In the genomic region with DNA sequence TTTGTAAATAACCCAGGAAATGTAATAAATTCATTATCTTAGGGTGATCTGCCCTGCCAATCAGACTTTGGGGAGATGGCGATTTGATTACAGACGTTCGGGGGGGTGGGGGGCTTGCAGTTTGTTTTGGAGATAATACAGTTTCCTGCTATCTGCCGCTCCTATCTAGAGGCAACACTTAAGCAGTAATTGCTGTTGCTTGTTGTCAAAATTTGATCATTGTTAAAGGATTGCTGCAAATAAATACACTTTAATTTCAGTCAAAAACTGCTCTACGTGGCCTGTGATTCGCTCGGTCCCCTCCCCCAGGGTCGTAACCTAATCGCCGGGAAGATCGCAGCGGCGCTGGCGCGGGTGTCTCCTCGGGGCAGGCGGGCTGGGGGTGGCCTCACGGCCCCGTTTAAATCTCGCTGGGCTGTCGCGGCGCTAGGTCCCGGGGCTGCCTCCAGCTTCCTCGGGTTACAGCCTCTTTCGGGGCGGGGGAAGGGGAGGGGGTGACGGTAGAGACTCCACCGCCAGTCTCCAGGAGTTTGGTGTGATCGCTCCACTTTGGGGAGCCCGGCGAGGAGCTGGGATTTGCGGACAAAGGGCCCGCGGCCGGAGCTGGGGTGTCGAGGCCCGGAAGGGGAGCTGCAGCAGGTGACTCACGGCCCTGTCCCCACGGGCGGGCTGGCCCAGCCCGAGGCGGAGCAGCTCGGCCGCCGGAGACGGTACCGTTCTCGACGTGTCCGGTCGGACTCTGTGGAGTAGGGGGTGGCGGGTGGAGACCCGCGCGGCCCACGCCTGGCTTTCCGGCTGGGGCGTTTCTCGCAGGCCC, we compare ENCODE assay signal across 8 cellular contexts. TPM values are rescaled to one million over a fixed set of nuclear protein-coding genes. Genes with fewer than 3 reads are reported as not detected.
DNase-seq lines count a peak whose midpoint lies in the region; ATAC-seq and TF ChIP-seq lines count a peak whose summit lies in the region.

No MANE protein-coding gene starts in this region.

- no peaks in the 10 kb centered on the region for H3K27me3 ChIP-seq in SJSA1 (replicated peaks)
- H3K27me3 ChIP-seq in sigmoid colon = peaks cover 56 to 92% (median 86%) of the 10 kb centered on the region in 3 donors

- H3K36me3 ChIP-seq in SJSA1 = peaks cover 71% of the 10 kb centered on the region
- no peaks in the 10 kb centered on the region for H3K36me3 ChIP-seq in sigmoid colon

- H3K27ac ChIP-seq in SJSA1 = peak overlapping the region; percentile 31
- H3K27ac ChIP-seq in sigmoid colon = peak overlapping the region in 1 of 4 donors; percentile 97

- H3K4me3 ChIP-seq in SJSA1 (peak overlapping the region; percentile 88), sigmoid colon (peak overlapping the region in 3 of 4 donors; percentile 2 to 62 (median 18))

- H3K4me1 ChIP-seq in SJSA1 (replicated peaks) (peaks cover 40% of the 10 kb centered on the region), sigmoid colon (peaks cover 0 to 51% (median 38%) of the 10 kb centered on the region in 4 donors)

- no peak for TF ChIP-seq EP300 in sigmoid colon (IDR thresholded peaks at IDR 0.05)

- DNase-seq in GM03348 (ENCODE audit: low spot score) (peak; percentile 60), SJSA1 (ENCODE audit: low read depth in 1 of 2, low spot score in 2 of 2) (peak in 1 of 2 experiments; percentile 72), glomerular visceral epithelial cell (ENCODE audit: extremely low spot score) (peak; percentile 64), sigmoid colon (no peak), LoVo (ENCODE audit: low spot score) (no peak), NCI-H510A (lab: John Stamatoyannopoulos, UW) (no peak), NCI-H446 treated with DMSO at 0.1 percent for 48 hours (lab: John Stamatoyannopoulos, UW) (no peak)

- H3K9me3 ChIP-seq in SJSA1 (replicated peaks) (no peaks in the 10 kb centered on the region), sigmoid colon (no peaks in the 10 kb centered on the region)

- intact Hi-C loops in sigmoid colon (cut with DNase I) = no loop called here

- ATAC-seq in GM18505 (IDR thresholded peaks at IDR 0.05; ENCODE audit: unreplicated experiment) = no peak

- TF ChIP-seq POLR2A in sigmoid colon (IDR thresholded peaks at IDR 0.05) (no peak), GM18505 (IDR thresholded peaks at IDR 0.05; ENCODE audit: borderline replicate concordance, extremely low read depth, insufficient read depth, insufficient read length) (no peak)

- TF ChIP-seq CTCF in sigmoid colon (IDR thresholded peaks at IDR 0.05) = no peak

- WGBS in sigmoid colon, 2 donors = 3 to 6% methylated on average over 60 of the region's 60 CpGs

RNA-seq across cellular contexts. Expression of gene FOXC1, which starts 4.1 kb away (rescaled TPM):
- 16.0 and 21.0 TPM in 2 replicates for total RNA-seq in SJSA1 (2014; rRNA removed; shearing (Covaris generic))
- total RNA-seq in sigmoid colon = 1 to 10 TPM; 1.5 to 3.0 (median 1.8) TPM
- under 1 TPM in 2 of 3 donors, not detected in 1; 0.60 to 0.70 TPM for polyA plus RNA-seq in sigmoid colon

Comparison
In these comparisons a context has a peak if more than half of its experiments do, and no peak if none do; other contexts are left out.
1. DNase-seq: peak in GM03348 (single experiment) and glomerular visceral epithelial cell (single experiment); none in sigmoid colon (single experiment), LoVo (single experiment), NCI-H510A (single experiment) and NCI-H446 treated with DMSO at 0.1 percent for 48 hours (single experiment).